In the genomic region with DNA sequence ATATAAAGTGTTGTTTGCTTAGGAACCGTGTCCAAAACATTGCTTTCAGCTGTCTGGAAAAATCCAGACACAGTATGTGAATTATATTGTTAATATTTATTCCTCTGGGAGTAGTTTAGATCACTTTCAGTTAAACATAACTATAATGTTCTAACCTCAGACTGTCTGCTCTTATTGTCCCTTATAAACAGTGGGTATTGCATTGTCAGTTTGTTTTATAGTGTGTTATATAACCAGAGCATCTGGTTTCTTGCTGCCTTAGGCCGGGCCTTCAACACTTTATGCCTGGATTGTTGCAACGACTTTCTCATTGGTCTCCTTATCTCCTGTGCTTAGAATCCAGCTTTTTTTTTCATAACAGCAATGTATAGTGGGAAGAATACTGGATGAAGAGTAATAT, we compare ENCODE assay signal across 28 cellular contexts.
"Had no signal": no experiment of that assay in that cellular context is flagged by ENCODE, and none has a peak within 500 bp of the region (broad histone marks: within the 10 kb centered on the region; RNA-seq: fewer than 3 reads in every experiment).

No MANE protein-coding gene starts in this region.

- H3K4me1 Mint-ChIP-seq: activated naive CD4-positive, alpha-beta T cell treated with anti-CD3 and anti-CD28 coated beads, Interleukin-2, amount 50 U/mL, for 24 hours; activated T-helper 17 cell treated with anti-CD3 and anti-CD28 coated beads, Interleukin-2, amount 50 U/mL, for 72 hours; stimulated activated naive CD8-positive, alpha-beta T cell treated with anti-CD3 and anti-CD28 coated beads, Interleukin-15, amount 100 ng/mL, for 72 hours had no signal

- H3K36me3 Mint-ChIP-seq: stimulated activated effector memory CD8-positive, alpha-beta T cell treated with anti-CD3 and anti-CD28 coated beads, Interleukin-12 subunit alpha, Interleukin-12 subunit beta, amount 100 ng/mL, for 72 hours; WTC11 had no signal

- H3K4me1 ChIP-seq: prostate gland, upper lobe of right lung had no signal

- H3K27ac ChIP-seq: heart right ventricle, left ventricle myocardium inferior, ovary, prostate gland, upper lobe of right lung had no signal

- H3K27ac Mint-ChIP-seq: activated CD8-positive, alpha-beta T cell treated with anti-CD3 and anti-CD28 coated beads for 36 hours; activated naive CD4-positive, alpha-beta T cell treated with anti-CD3 and anti-CD28 coated beads, Interleukin-2, amount 50 U/mL, for 24 hours; activated naive CD8-positive, alpha-beta T cell treated with anti-CD3 and anti-CD28 coated beads, Interleukin-2, amount 50 U/mL, for 24 hours; naive B cell; stimulated activated effector memory CD8-positive, alpha-beta T cell treated with anti-CD3 and anti-CD28 coated beads, Interleukin-12 subunit alpha, Interleukin-12 subunit beta, amount 100 ng/mL, for 72 hours; stimulated activated naive CD8-positive, alpha-beta T cell treated with anti-CD3 and anti-CD28 coated beads, Interleukin-15, amount 100 ng/mL, for 72 hours; WTC11 had no signal

- H3K4me3 ChIP-seq: esophagus muscularis mucosa, heart right ventricle, left ventricle myocardium inferior, ovary, prostate gland, upper lobe of right lung had no signal

- H3K27me3 ChIP-seq: ovary, upper lobe of right lung had no signal

- H3K9me3 Mint-ChIP-seq: activated CD8-positive, alpha-beta T cell treated with anti-CD3 and anti-CD28 coated beads for 36 hours; activated naive CD4-positive, alpha-beta T cell treated with anti-CD3 and anti-CD28 coated beads, Interleukin-2, amount 50 U/mL, for 24 hours; activated naive CD8-positive, alpha-beta T cell treated with anti-CD3 and anti-CD28 coated beads, Interleukin-2, amount 50 U/mL, for 24 hours; activated T-cell treated with anti-CD3 and anti-CD28 coated beads, Interleukin-2, amount 50 U/mL, for 4 hours; activated T-helper 17 cell treated with anti-CD3 and anti-CD28 coated beads, Interleukin-2, amount 50 U/mL, for 72 hours; central memory CD8-positive, alpha-beta T cell; stimulated activated effector memory CD8-positive, alpha-beta T cell treated with anti-CD3 and anti-CD28 coated beads, Interleukin-12 subunit alpha, Interleukin-12 subunit beta, amount 100 ng/mL, for 72 hours; stimulated activated naive CD8-positive, alpha-beta T cell treated with anti-CD3 and anti-CD28 coated beads, Interleukin-15, amount 100 ng/mL, for 72 hours; WTC11 had no signal

- DNase-seq: activated CD4-positive, alpha-beta T cell treated with anti-CD3 and anti-CD28 coated beads, Interleukin-2, amount 50 U/mL, for 1 hour; activated CD8-positive, alpha-beta T cell treated with anti-CD3 and anti-CD28 coated beads for 36 hours; activated naive CD8-positive, alpha-beta T cell treated with anti-CD3 and anti-CD28 coated beads, Interleukin-2, amount 50 U/mL, for 24 hours; activated T-cell treated with anti-CD3 and anti-CD28 coated beads, Interleukin-2, amount 50 U/mL, for 4 hours; amygdala; dermis blood vessel endothelial cell; effector CD4-positive, alpha-beta T cell; foreskin melanocyte; heart right ventricle; kidney glomerular epithelial cell; left ventricle myocardium inferior; naive B cell; ovary; retina; small intestine; stimulated activated CD4-positive, alpha-beta T cell treated with anti-CD3 and anti-CD28 coated beads, Interleukin-4, amount 100 ng/mL, for 24 hours; stimulated activated naive CD8-positive, alpha-beta T cell treated with anti-CD3 and anti-CD28 coated beads, Interleukin-15, amount 100 ng/mL, for 72 hours; substantia nigra; T-helper 2 cell; upper lobe of right lung had no signal

- H3K27me3 Mint-ChIP-seq: activated CD8-positive, alpha-beta T cell treated with anti-CD3 and anti-CD28 coated beads for 36 hours; activated naive CD4-positive, alpha-beta T cell treated with anti-CD3 and anti-CD28 coated beads, Interleukin-2, amount 50 U/mL, for 24 hours; activated naive CD8-positive, alpha-beta T cell treated with anti-CD3 and anti-CD28 coated beads, Interleukin-2, amount 50 U/mL, for 24 hours; activated T-helper 17 cell treated with anti-CD3 and anti-CD28 coated beads, Interleukin-2, amount 50 U/mL, for 72 hours; central memory CD8-positive, alpha-beta T cell; naive B cell; stimulated activated naive CD8-positive, alpha-beta T cell treated with anti-CD3 and anti-CD28 coated beads, Interleukin-15, amount 100 ng/mL, for 72 hours had no signal

- H3K9me3 ChIP-seq: esophagus muscularis mucosa, heart right ventricle, left ventricle myocardium inferior, ovary, prostate gland, upper lobe of right lung had no signal

- H3K36me3 ChIP-seq: esophagus muscularis mucosa, heart right ventricle, left ventricle myocardium inferior, ovary, prostate gland, upper lobe of right lung had no signal

- ATAC-seq: activated CD8-positive, alpha-beta T cell treated with anti-CD3 and anti-CD28 coated beads for 36 hours; activated naive CD8-positive, alpha-beta T cell treated with anti-CD3 and anti-CD28 coated beads, Interleukin-2, amount 50 U/mL, for 24 hours; activated T-cell treated with anti-CD3 and anti-CD28 coated beads, Interleukin-2, amount 50 U/mL, for 4 hours; activated T-helper 17 cell treated with anti-CD3 and anti-CD28 coated beads, Interleukin-2, amount 50 U/mL, for 72 hours; sciatic nerve; stimulated activated effector memory CD8-positive, alpha-beta T cell treated with anti-CD3 and anti-CD28 coated beads, Interleukin-12 subunit alpha, Interleukin-12 subunit beta, amount 100 ng/mL, for 72 hours; stimulated activated naive CD8-positive, alpha-beta T cell treated with anti-CD3 and anti-CD28 coated beads, Interleukin-15, amount 100 ng/mL, for 72 hours; upper lobe of right lung; WTC11 had no signal

- H3K4me3 Mint-ChIP-seq: activated CD8-positive, alpha-beta T cell treated with anti-CD3 and anti-CD28 coated beads for 36 hours; activated naive CD4-positive, alpha-beta T cell treated with anti-CD3 and anti-CD28 coated beads, Interleukin-2, amount 50 U/mL, for 24 hours; activated naive CD8-positive, alpha-beta T cell treated with anti-CD3 and anti-CD28 coated beads, Interleukin-2, amount 50 U/mL, for 24 hours; activated T-cell treated with anti-CD3 and anti-CD28 coated beads, Interleukin-2, amount 50 U/mL, for 4 hours; activated T-helper 17 cell treated with anti-CD3 and anti-CD28 coated beads, Interleukin-2, amount 50 U/mL, for 72 hours; central memory CD8-positive, alpha-beta T cell; naive B cell; stimulated activated effector memory CD8-positive, alpha-beta T cell treated with anti-CD3 and anti-CD28 coated beads, Interleukin-12 subunit alpha, Interleukin-12 subunit beta, amount 100 ng/mL, for 72 hours; stimulated activated naive CD8-positive, alpha-beta T cell treated with anti-CD3 and anti-CD28 coated beads, Interleukin-15, amount 100 ng/mL, for 72 hours; WTC11 had no signal
